1 cellular context compared by ENCODE assay signal in genomic region chr2:104368089-104368488, GRCh38.
TF ChIP-seq lines count a peak whose summit lies in the region.

No MANE protein-coding gene starts in this region.

TF ChIP-seq in GM23338, 12 proteins besides CTCF, POLR2A, EP300 and RAD21 (continued from another document):
- TF ChIP-seq ZNF462 (CRISPR knock-in tag; IDR thresholded peaks at IDR 0.05) (no peak), POLR2AphosphoS5 (IDR thresholded peaks at IDR 0.05; ENCODE audit: low read depth) (no peak)
